In genomic region chr3:139935071-139935865, GRCh38 we compare ENCODE assay signal across 8 cellular contexts. TPM values are rescaled to one million over a fixed set of nuclear protein-coding genes. Genes with fewer than 3 reads are reported as not detected.
DNase-seq lines count a peak whose midpoint lies in the region; ATAC-seq and TF ChIP-seq lines count a peak whose summit lies in the region.

CLSTN2 (plus strand) TSS chr3:139935185.

- CTCF ChIA-PET in activated CD8-positive, alpha-beta T cell treated with anti-CD3 and anti-CD28 coated beads for 36 hours (lab: Charles Lee): no interaction called here

- peaks cover 42% of the 10 kb centered on the region for H3K27me3 Mint-ChIP-seq in activated CD8-positive, alpha-beta T cell treated with anti-CD3 and anti-CD28 coated beads for 36 hours

- intact Hi-C loops in activated CD8-positive, alpha-beta T cell treated with anti-CD3 and anti-CD28 coated beads for 36 hours (cut with micrococcal nuclease): no loop called here
- intact Hi-C loops in head of caudate nucleus (cut with DNase I): loop anchor here (10.0 kb wide), 2 partner anchors 400 to 510 kb away; partner anchors contain the start of gene RBP1

- DNase-seq in NCI-H1092 treated with DMSO at 0.1 percent for 48 hours (lab: John Stamatoyannopoulos, UW): peak; percentile 68
- peak; percentile 50 for DNase-seq in activated CD8-positive, alpha-beta T cell treated with anti-CD3 and anti-CD28 coated beads for 36 hours
- DNase-seq in head of caudate nucleus: peak; percentile 32 to 89 (median 79)
- DNase-seq in omental fat pad (ENCODE audit: low spot score): peak; percentile 56

- no peak within 1 kb of the TSS for H3K4me3 Mint-ChIP-seq in activated CD8-positive, alpha-beta T cell treated with anti-CD3 and anti-CD28 coated beads for 36 hours

- no peak within 1 kb of the TSS for H3K27ac ChIP-seq in C4-2B

- H3K27ac Mint-ChIP-seq in activated CD8-positive, alpha-beta T cell treated with anti-CD3 and anti-CD28 coated beads for 36 hours: no peak within 1 kb of the TSS

- H3K36me3 Mint-ChIP-seq in activated CD8-positive, alpha-beta T cell treated with anti-CD3 and anti-CD28 coated beads for 36 hours (ENCODE audit: low read depth): no peaks in the 10 kb centered on the region

- no peaks in the 10 kb centered on the region for H3K9me3 Mint-ChIP-seq in activated CD8-positive, alpha-beta T cell treated with anti-CD3 and anti-CD28 coated beads for 36 hours

- H3K4me1 Mint-ChIP-seq in activated CD8-positive, alpha-beta T cell treated with anti-CD3 and anti-CD28 coated beads for 36 hours (ENCODE audit: low read depth): peaks cover 3% of the 10 kb centered on the region

- TF ChIP-seq CTCF in C4-2B (conservative IDR thresholded peaks at IDR 0.05) (peak; percentile 44), omental fat pad (IDR thresholded peaks at IDR 0.05) (no peak)
- no peak for TF ChIP-seq CTCF in activated CD8-positive, alpha-beta T cell treated with anti-CD3 and anti-CD28 coated beads for 36 hours (IDR thresholded peaks at IDR 0.05)

- ATAC-seq in GM19328 (IDR thresholded peaks at IDR 0.05; ENCODE audit: unreplicated experiment) (peak; percentile 60), omental fat pad (ENCODE audit: low FRiP score) (peak; percentile 65), GM21786 (IDR thresholded peaks at IDR 0.05; ENCODE audit: unreplicated experiment) (no peak), GM21717 (IDR thresholded peaks at IDR 0.05; ENCODE audit: unreplicated experiment) (no peak)
- peak; percentile 74 for ATAC-seq in activated CD8-positive, alpha-beta T cell treated with anti-CD3 and anti-CD28 coated beads for 36 hours

- POLR2A ChIA-PET in activated CD8-positive, alpha-beta T cell treated with anti-CD3 and anti-CD28 coated beads for 36 hours (lab: Charles Lee): interaction anchor here (0.6 kb wide), 1 partner anchor 164 kb away, joined by 3 read pairs; no protein-coding TSS in a partner anchor

RNA-seq across cellular contexts. Expression of gene CLSTN2, which starts in this region (rescaled TPM):
- total RNA-seq in activated CD8-positive, alpha-beta T cell treated with anti-CD3 and anti-CD28 coated beads for 36 hours: not detected
- total RNA-seq in omental fat pad: 10 to 100 TPM; 20.0 to 40.5 (median 37.8) TPM

Comparison
In these comparisons a context has a peak if more than half of its experiments do, and no peak if none do; other contexts are left out.
1. RNA of gene CLSTN2 (total RNA-seq): 20.0 to 40.5 TPM in omental fat pad; not detected in activated CD8-positive, alpha-beta T cell treated with anti-CD3 and anti-CD28 coated beads for 36 hours; every median in the first group is over 10 times any median in the second.
2. Peak in DNase-seq and ATAC-seq in activated CD8-positive, alpha-beta T cell treated with anti-CD3 and anti-CD28 coated beads for 36 hours; RNA of the gene not detected or under 1 TPM.
3. ATAC-seq: peak in GM19328 (single experiment) and omental fat pad (single experiment); none in GM21786 (single experiment) and GM21717 (single experiment).
4. Peak in every context shown above with its lines, with median percentiles within 50 percentile points of each other: DNase-seq.